10 cellular contexts compared by ENCODE assay signal in genomic region chr19:46621191-46622117, GRCh38. TPM values are rescaled to one million over a fixed set of nuclear protein-coding genes. Genes with fewer than 3 reads are reported as not detected.
A peak's percentile ranks its signal among the peaks of the same experiment; 100 is the strongest.
DNase-seq lines count a peak whose midpoint lies in the region; ATAC-seq and TF ChIP-seq lines count a peak whose summit lies in the region.
"Had no signal": no experiment of that assay in that cellular context is flagged by ENCODE, and none has a peak within 500 bp of the region (broad histone marks: within the 10 kb centered on the region; RNA-seq: fewer than 3 reads in every experiment).

No MANE protein-coding gene starts in this region.

- no peak overlapping the region for H3K4ac ChIP-seq in trophoblast cell (ENCODE audit: low read depth, low read length)

- intact Hi-C loops in CD8-positive, alpha-beta T cell (cut with DNase I, micrococcal nuclease): no loop called here

- WGBS in trophoblast cell (ENCODE audit: extremely low coverage, insufficient coverage, insufficient read length): no CpG with 5 or more reads among the region's 32 CpGs

- no peaks in the 10 kb centered on the region for H3K27me3 Mint-ChIP-seq in CD8-positive, alpha-beta T cell (ENCODE audit: low read depth)
- H3K27me3 Mint-ChIP-seq in T-cell: no peaks in the 10 kb centered on the region

- peak overlapping the region; percentile 16 for H2BK12ac ChIP-seq in trophoblast cell (ENCODE audit: low read length)

- no peaks in the 10 kb centered on the region for H3K9me3 Mint-ChIP-seq in CD8-positive, alpha-beta T cell
- no peaks in the 10 kb centered on the region for H3K9me3 Mint-ChIP-seq in T-cell

- H2BK5ac ChIP-seq in trophoblast cell (ENCODE audit: low read depth, low read length, poor library complexity): no peak overlapping the region

- H3K27me3 ChIP-seq in CD8-positive, alpha-beta T cell (ENCODE audit: insufficient read depth, low read length): no peaks in the 10 kb centered on the region
- no peaks in the 10 kb centered on the region for H3K27me3 ChIP-seq in trophoblast cell (ENCODE audit: insufficient read depth, low read length)

- ATAC-seq in CD8-positive, alpha-beta T cell: no peak
- ATAC-seq in T-cell (replicated peaks in 1 of 4) (no peak), HG02763 (IDR thresholded peaks at IDR 0.05; ENCODE audit: unreplicated experiment) (no peak)

- H2AK5ac ChIP-seq in trophoblast cell (ENCODE audit: low read length): no peak overlapping the region

- peaks cover 4% of the 10 kb centered on the region for H3K79me1 ChIP-seq in trophoblast cell (ENCODE audit: low read length)

- H3K9me3 ChIP-seq in CD8-positive, alpha-beta T cell (ENCODE audit: low read length): no peaks in the 10 kb centered on the region
- H3K9me3 ChIP-seq in trophoblast cell (ENCODE audit: insufficient read depth, low read depth, low read length): peaks cover 2% of the 10 kb centered on the region

- H4K12ac ChIP-seq in trophoblast cell (ENCODE audit: low read depth, low read length): no peak overlapping the region

- H3K4me3 ChIP-seq in CD8-positive, alpha-beta T cell (ENCODE audit: low read depth, low read length): no peak overlapping the region
- H3K4me3 ChIP-seq in fibroblast of pulmonary artery (replicated peaks; ENCODE audit: low read depth, low read length) (peak overlapping the region; percentile 63), trophoblast cell (ENCODE audit: low read depth, low read length) (no peak overlapping the region)

- H3K18ac ChIP-seq in trophoblast cell (ENCODE audit: low read length): no peak overlapping the region

- peak overlapping the region; percentile 26 for H2AFZ ChIP-seq in trophoblast cell (ENCODE audit: insufficient read depth, low read length, poor library complexity)

- H3K23ac ChIP-seq in trophoblast cell (ENCODE audit: low read length): no peak overlapping the region

- H3K4me1 Mint-ChIP-seq in CD8-positive, alpha-beta T cell (ENCODE audit: low read depth): peaks cover 53% of the 10 kb centered on the region
- H3K4me1 Mint-ChIP-seq in T-cell: peaks cover 51 to 70% (median 65%) of the 10 kb centered on the region in 3 donors

- peak overlapping the region; percentile 45 for H4K91ac ChIP-seq in trophoblast cell (ENCODE audit: low read depth, low read length)

- peak overlapping the region; percentile 49 for H3K27ac Mint-ChIP-seq in CD8-positive, alpha-beta T cell
- peak overlapping the region in 1 of 2 donors; percentile 43 for H3K27ac Mint-ChIP-seq in T-cell

- no peak overlapping the region for H2BK120ac ChIP-seq in trophoblast cell (ENCODE audit: insufficient read depth, low read length, poor library complexity)

- no peak overlapping the region for H3K27ac ChIP-seq in CD8-positive, alpha-beta T cell (ENCODE audit: low read depth, low read length)
- H3K27ac ChIP-seq in trophoblast cell (ENCODE audit: low read depth, low read length): no peak overlapping the region

- H3K36me3 Mint-ChIP-seq in CD8-positive, alpha-beta T cell: no peaks in the 10 kb centered on the region
- H3K36me3 Mint-ChIP-seq in T-cell: no peaks in the 10 kb centered on the region

- H3K4me3 Mint-ChIP-seq in CD8-positive, alpha-beta T cell: peak overlapping the region; percentile 42
- H3K4me3 Mint-ChIP-seq in T-cell: peak overlapping the region in 2 of 3 donors; percentile 9 to 69

- H3K14ac ChIP-seq in trophoblast cell (ENCODE audit: low read length): peak overlapping the region; percentile 9

- no peak for DNase-seq in CD8-positive, alpha-beta T cell
- DNase-seq in T-cell (peak in 1 of 34 experiments; percentile 17), fibroblast of pulmonary artery (ENCODE audit: low read depth) (no peak), trophoblast cell (no peak), EL (no peak), NK-92 (lab: John Stamatoyannopoulos, UW; ENCODE audit: unreplicated experiment) (no peak), cerebellum (ENCODE audit: low spot score) (no peak)
- DNase-seq: hypothalamus; stimulated activated CD4-positive, alpha-beta T cell treated with anti-CD3 and anti-CD28 coated beads, Interleukin-4, amount 100 ng/mL, for 1 hour had no signal

- CTCF ChIA-PET in CD8-positive, alpha-beta T cell (lab: Charles Lee): interaction anchor here (1.2 to 2.6 kb wide), 6 partner anchors 11 to 132 kb away, joined by 3 to 12 read pairs (median 5); partner anchors contain the start of genes DACT3 and GNG8
- CTCF ChIA-PET in T-cell (lab: Charles Lee): no interaction called here

- no peak overlapping the region for H3K9ac ChIP-seq in trophoblast cell (ENCODE audit: low read length)

- POLR2A ChIA-PET in CD8-positive, alpha-beta T cell (lab: Charles Lee): interaction anchor here (0.8 kb wide), 1 partner anchor 10 kb away, joined by 3 read pairs; no protein-coding TSS in a partner anchor
- POLR2A ChIA-PET in T-cell (lab: Charles Lee): no interaction called here

- no peak overlapping the region for H3K4me2 ChIP-seq in trophoblast cell (ENCODE audit: low read length)

- H3K36me3 ChIP-seq in CD8-positive, alpha-beta T cell (ENCODE audit: insufficient read depth, low read length): no peaks in the 10 kb centered on the region
- no peaks in the 10 kb centered on the region for H3K36me3 ChIP-seq in trophoblast cell (ENCODE audit: control insufficient read depth in 1 of 2, insufficient read depth in 2 of 2, low read length in 2 of 2)

- H3K79me2 ChIP-seq in trophoblast cell (ENCODE audit: control insufficient read depth, insufficient read depth, low read length, poor library complexity): no peaks in the 10 kb centered on the region

- H4K8ac ChIP-seq in trophoblast cell (ENCODE audit: low read depth, low read length): no peak overlapping the region

- peaks cover 73% of the 10 kb centered on the region for H3K4me1 ChIP-seq in CD8-positive, alpha-beta T cell (ENCODE audit: insufficient read depth, low read length)
- H3K4me1 ChIP-seq in trophoblast cell (ENCODE audit: control insufficient read depth in 1 of 2, insufficient read depth in 2 of 2, low read length in 2 of 2): peaks cover 20 to 23% of the 10 kb centered on the region in 2 experiments

- no peak for TF ChIP-seq CTCF in CD8-positive, alpha-beta T cell (IDR thresholded peaks at IDR 0.05)
- TF ChIP-seq CTCF in fibroblast of pulmonary artery (IDR thresholded peaks at IDR 0.05; ENCODE audit: low read length, missing control alignments): peak; percentile 5

RNA-seq across cellular contexts. Expression of gene PTGIR, which starts 3.4 kb away (rescaled TPM):
- total RNA-seq in CD8-positive, alpha-beta T cell: under 1 TPM in 1 of 2 experiments, not detected in 1; 0.25 TPM
- total RNA-seq in T-cell: 1 to 10 TPM; 1.2 to 5.4 (median 3.5) TPM
- polyA plus RNA-seq in trophoblast cell (2013): 0.57 and 0.64 TPM in 2 replicates
- total RNA-seq in cerebellum: not detected

RNA-seq across cellular contexts. Expression of gene GNG8, which starts 14.5 kb away (rescaled TPM):
- total RNA-seq in CD8-positive, alpha-beta T cell: not detected
- total RNA-seq in T-cell (1 to 10 TPM in 3 of 5 donors, not detected in 2; 3.3 to 7.9 (median 3.6) TPM), cerebellum (not detected)
- 2.0 TPM in 1 of 2 replicates, not detected in the other for polyA plus RNA-seq in trophoblast cell (2013)

RNA-seq across cellular contexts. Expression of gene CALM3, which starts 20.3 kb away (rescaled TPM):
- 100 to 1,000 TPM; 139 to 150 TPM for total RNA-seq in CD8-positive, alpha-beta T cell
- total RNA-seq in T-cell: 100 to 1,000 TPM; 183 to 256 (median 208) TPM
- 312 and 341 TPM in 2 replicates for polyA plus RNA-seq in trophoblast cell (2013)
- 193 TPM for total RNA-seq in cerebellum

RNA-seq across cellular contexts. Expression of gene DACT3, which starts 39.5 kb away (rescaled TPM):
- total RNA-seq in CD8-positive, alpha-beta T cell: not detected
- total RNA-seq in T-cell (under 1 TPM; 0.15 to 0.56 (median 0.37) TPM), cerebellum (6.6 TPM)
- 13.8 and 15.5 TPM in 2 replicates for polyA plus RNA-seq in trophoblast cell (2013)
